Comparison of ENCODE assay signal across 9 cellular contexts in the genomic region with DNA sequence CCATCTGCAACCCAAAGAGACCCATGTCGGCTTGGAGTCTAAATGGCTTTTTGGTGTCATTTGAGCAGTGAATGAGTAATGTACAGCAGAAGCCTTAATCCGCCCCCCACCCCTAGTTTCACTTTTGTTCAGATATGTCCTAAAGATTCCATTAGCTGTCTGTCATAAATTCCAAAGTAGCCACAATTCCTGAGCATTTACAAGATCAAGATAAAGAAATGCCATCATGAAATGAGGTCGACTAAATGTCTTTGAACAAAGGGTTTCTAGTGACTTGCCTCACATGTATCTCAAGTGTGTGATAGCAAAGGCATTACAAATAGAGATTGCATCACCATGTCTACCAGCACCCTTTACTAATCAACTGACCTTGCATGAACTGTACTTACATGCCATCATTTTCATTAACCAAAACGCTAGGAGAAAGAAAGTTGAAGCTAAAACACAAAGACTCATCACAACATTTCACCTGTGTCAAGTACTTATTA.
DNase-seq lines count a peak whose midpoint lies in the region; ATAC-seq and TF ChIP-seq lines count a peak whose summit lies in the region.
"Had no signal": no experiment of that assay in that cellular context is flagged by ENCODE, and none has a peak within 500 bp of the region (broad histone marks: within the 10 kb centered on the region; RNA-seq: fewer than 3 reads in every experiment).

No MANE protein-coding gene starts in this region.

- TF ChIP-seq CTCF in fibroblast of mammary gland (conservative IDR thresholded peaks at IDR 0.05; ENCODE audit: control insufficient read depth, insufficient read depth, low read depth, low read length) = no peak

- H3K27ac Mint-ChIP-seq in stimulated activated naive B cell treated with anti-CD40 and anti-IgM and Interleukin-4, amounts not matched to agents 10 μg/mL and 1 μg/mL and 100 μg/mL, for 72 hours = no peak overlapping the region
- H3K27ac Mint-ChIP-seq: memory B cell had no signal

- H3K36me3 Mint-ChIP-seq in stimulated activated naive B cell treated with anti-CD40 and anti-IgM and Interleukin-4, amounts not matched to agents 10 μg/mL and 1 μg/mL and 100 μg/mL, for 72 hours = peaks cover 2 to 16% of the 10 kb centered on the region in 2 donors
- H3K36me3 Mint-ChIP-seq: memory B cell had no signal

- no peaks in the 10 kb centered on the region for H3K27me3 Mint-ChIP-seq in stimulated activated naive B cell treated with anti-CD40 and anti-IgM and Interleukin-4, amounts not matched to agents 10 μg/mL and 1 μg/mL and 100 μg/mL, for 72 hours
- H3K27me3 Mint-ChIP-seq: memory B cell had no signal

- no peak overlapping the region for H3K4me3 Mint-ChIP-seq in stimulated activated naive B cell treated with anti-CD40 and anti-IgM and Interleukin-4, amounts not matched to agents 10 μg/mL and 1 μg/mL and 100 μg/mL, for 72 hours
- H3K4me3 Mint-ChIP-seq: memory B cell had no signal

- peak; percentile 47 for DNase-seq in NCI-H2029 (lab: John Stamatoyannopoulos, UW)
- no peak for DNase-seq in NCI-H2029 treated with DMSO at 0.1 percent for 48 hours (lab: John Stamatoyannopoulos, UW)
- peak; percentile 74 for DNase-seq in RKO (ENCODE audit: low spot score)
- DNase-seq in fibroblast of mammary gland (ENCODE audit: low read depth) = peak; percentile 80
- DNase-seq in renal cortical epithelial cell (ENCODE audit: low read depth) = peak; percentile 97
- no peak for DNase-seq in stimulated activated naive B cell treated with anti-CD40 and anti-IgM and Interleukin-4, amounts not matched to agents 10 μg/mL and 1 μg/mL and 100 μg/mL, for 72 hours
- DNase-seq in stimulated activated CD4-positive, alpha-beta T cell treated with anti-CD3 and anti-CD28 coated beads, Interleukin-4, amount 100 ng/mL, for 24 hours = no peak
- no peak for DNase-seq in occipital lobe (lab: John Stamatoyannopoulos, UW)

- H3K4me3 ChIP-seq in fibroblast of mammary gland (ENCODE audit: control insufficient read depth, low read depth, low read length) = no peak overlapping the region

- H3K4me1 Mint-ChIP-seq in stimulated activated naive B cell treated with anti-CD40 and anti-IgM and Interleukin-4, amounts not matched to agents 10 μg/mL and 1 μg/mL and 100 μg/mL, for 72 hours = no peaks in the 10 kb centered on the region
- H3K4me1 Mint-ChIP-seq: memory B cell had no signal

- no peak for ATAC-seq in stimulated activated naive B cell treated with anti-CD40 and anti-IgM and Interleukin-4, amounts not matched to agents 10 μg/mL and 1 μg/mL and 100 μg/mL, for 72 hours (replicated peaks)

- peaks cover 0 to 1% of the 10 kb centered on the region in 2 donors for H3K9me3 Mint-ChIP-seq in stimulated activated naive B cell treated with anti-CD40 and anti-IgM and Interleukin-4, amounts not matched to agents 10 μg/mL and 1 μg/mL and 100 μg/mL, for 72 hours

Comparison
In these comparisons a context has a peak if more than half of its experiments do, and no peak if none do; other contexts are left out.
1. DNase-seq: peak in NCI-H2029 (single experiment), RKO (single experiment), fibroblast of mammary gland (single experiment) and renal cortical epithelial cell (single experiment); none in NCI-H2029 treated with DMSO at 0.1 percent for 48 hours (single experiment), stimulated activated naive B cell treated with anti-CD40 and anti-IgM and Interleukin-4, amounts not matched to agents 10 μg/mL and 1 μg/mL and 100 μg/mL, for 72 hours (single experiment), stimulated activated CD4-positive, alpha-beta T cell treated with anti-CD3 and anti-CD28 coated beads, Interleukin-4, amount 100 ng/mL, for 24 hours (single experiment) and occipital lobe (single experiment).